ENCODE assay signal across 20 cellular contexts in the genomic region with DNA sequence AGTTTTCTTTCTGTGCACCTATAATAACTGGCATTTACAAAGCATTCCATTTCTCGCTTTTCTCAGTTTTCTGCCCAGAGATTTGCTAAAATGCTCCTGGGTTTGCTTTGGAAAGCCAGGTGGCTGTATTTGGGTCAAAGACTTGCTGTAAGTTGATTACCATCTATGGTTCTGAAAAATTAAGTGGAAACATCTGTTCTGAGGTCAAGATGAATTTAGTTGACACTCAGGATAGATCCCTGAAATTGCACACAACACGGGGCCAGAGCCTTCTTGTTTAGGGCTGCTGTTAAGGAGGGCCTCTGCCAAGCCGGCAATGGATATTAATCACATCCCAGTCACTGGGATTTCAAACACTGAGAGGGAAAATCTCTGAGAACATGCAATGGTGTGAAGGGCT.
DNase-seq lines count a peak whose midpoint lies in the region; ATAC-seq, FAIRE-seq and TF ChIP-seq lines count a peak whose summit lies in the region.
"Had no signal": no experiment of that assay in that cellular context is flagged by ENCODE, and none has a peak within 500 bp of the region (broad histone marks: within the 10 kb centered on the region; RNA-seq: fewer than 3 reads in every experiment).

No MANE protein-coding gene starts in this region.

- no peak overlapping the region for H3K4me3 ChIP-seq in GM23338
- H3K4me3 ChIP-seq in adipocyte (ENCODE audit: low read length): no peak overlapping the region
- H3K4me3 ChIP-seq in breast epithelium: no peak overlapping the region
- H3K4me3 ChIP-seq: GM23248 had no signal

- no peak for TF ChIP-seq CTCF in GM23338 (conservative IDR thresholded peaks at IDR 0.05; ENCODE audit: low read depth in 2 of 2)
- no peak for TF ChIP-seq CTCF in breast epithelium (IDR thresholded peaks at IDR 0.05)

- H3K27me3 ChIP-seq in GM23338 (ENCODE audit: insufficient read depth) (no peaks in the 10 kb centered on the region), adipocyte (replicated peaks; ENCODE audit: control insufficient read depth, insufficient read depth, low read length) (no peaks in the 10 kb centered on the region), breast epithelium (no peaks in the 10 kb centered on the region)

- no peak overlapping the region for H3K9ac ChIP-seq in adipocyte (ENCODE audit: low read length)
- H3K9ac ChIP-seq: GM23248 had no signal

- peaks cover 24% of the 10 kb centered on the region for H3K4me1 Mint-ChIP-seq in GM23338
- H3K4me1 Mint-ChIP-seq: CD14-positive monocyte had no signal

- ATAC-seq in GM23338: no peak
- ATAC-seq in HG02798 (IDR thresholded peaks at IDR 0.05; ENCODE audit: poor library complexity, unreplicated experiment): no peak
- no peak for ATAC-seq in GM19452 (IDR thresholded peaks at IDR 0.05; ENCODE audit: unreplicated experiment)
- ATAC-seq: Panc1 had no signal

- H3K36me3 Mint-ChIP-seq in GM23338 (ENCODE audit: low read depth): no peaks in the 10 kb centered on the region
- H3K36me3 Mint-ChIP-seq: CD14-positive monocyte had no signal

- H3K4me2 ChIP-seq in GM23338: no peak overlapping the region

- H3K79me2 ChIP-seq in GM23338 (replicated peaks; ENCODE audit: insufficient read depth): no peaks in the 10 kb centered on the region

- DNase-seq in GM23338 (ENCODE audit: low spot score): no peak
- DNase-seq in adipocyte (ENCODE audit: low read depth): peak; percentile 51
- DNase-seq in fibroblast of peridontal ligament (ENCODE audit: extremely low read depth): peak; percentile 9
- no peak for DNase-seq in urothelium cell line (ENCODE audit: low spot score)
- no peak for DNase-seq in breast epithelium (ENCODE audit: low spot score in 2 of 2)
- DNase-seq: DND-41, GM23248, HCEC 1CT, MM.1S, NCI-H1092 treated with DMSO at 0.1 percent for 48 hours, NCI-H146, NCI-H2029 treated with DMSO at 0.1 percent for 48 hours, NCI-H2171 treated with DMSO at 0.1 percent for 48 hours, NCI-H446, NCI-H526 treated with DMSO at 0.1 percent for 48 hours had no signal

- peaks cover 17% of the 10 kb centered on the region for H3K4me1 ChIP-seq in GM23338 (ENCODE audit: insufficient read depth)
- peaks cover 24% of the 10 kb centered on the region for H3K4me1 ChIP-seq in adipocyte (ENCODE audit: control insufficient read depth, insufficient read depth, low read length)
- H3K4me1 ChIP-seq in breast epithelium: no peaks in the 10 kb centered on the region

- H3K9me3 ChIP-seq in adipocyte (ENCODE audit: control insufficient read depth, low read length) (no peaks in the 10 kb centered on the region), breast epithelium (no peaks in the 10 kb centered on the region)

- H3K27me3 Mint-ChIP-seq in GM23338 (ENCODE audit: insufficient read depth, low read depth, poor library complexity): no peaks in the 10 kb centered on the region

- no peaks in the 10 kb centered on the region for H3K9me3 Mint-ChIP-seq in GM23338

- FAIRE-seq in urothelium cell line (lab: Jason Lieb, UNC): peak; percentile 27
- FAIRE-seq: G401.6 had no signal

- H3K9me2 ChIP-seq in GM23338 (ENCODE audit: insufficient read depth): no peaks in the 10 kb centered on the region

- H3K4me3 Mint-ChIP-seq in GM23338: no peak overlapping the region
- H3K4me3 Mint-ChIP-seq: CD14-positive monocyte had no signal

- 0 out of 2 replicates have a peak overlapping the region, but pooled peaks have one; percentile 30 for H2AFZ ChIP-seq in GM23338
- H2AFZ ChIP-seq: GM23248 had no signal

- H3F3A ChIP-seq in GM23338 (replicated peaks; ENCODE audit: low read depth): no peaks in the 10 kb centered on the region

- no peak overlapping the region for H3K27ac Mint-ChIP-seq in GM23338
- H3K27ac Mint-ChIP-seq: CD14-positive monocyte had no signal

- no peaks in the 10 kb centered on the region for H4K20me1 ChIP-seq in GM23338 (replicated peaks; ENCODE audit: insufficient read depth)

- no peak for TF ChIP-seq POLR2A in breast epithelium (IDR thresholded peaks at IDR 0.05)

- intact Hi-C loops in breast epithelium (cut with DNase I; ENCODE audit: low total_unique reads): no loop called here

- H3K36me3 ChIP-seq in GM23338 (ENCODE audit: insufficient read depth) (no peaks in the 10 kb centered on the region), adipocyte (ENCODE audit: control insufficient read depth, insufficient read depth, low read length, severe bottlenecking) (no peaks in the 10 kb centered on the region), breast epithelium (no peaks in the 10 kb centered on the region)

- no peak overlapping the region for H3K27ac ChIP-seq in GM23338 (ENCODE audit: low read depth)
- no peak overlapping the region for H3K27ac ChIP-seq in breast epithelium
- H3K27ac ChIP-seq: GM23248 had no signal

TF ChIP-seq in GM23338, 12 proteins besides CTCF, POLR2A, EP300 and RAD21:
- no peak for TF ChIP-seq EZH2 (IDR thresholded peaks at IDR 0.05; ENCODE audit: low read depth, unreplicated experiment)
- no peak for TF ChIP-seq ZNF331 (CRISPR knock-in tag; IDR thresholded peaks at IDR 0.05; ENCODE audit: low read depth)
- TF ChIP-seq, protein P1, sequence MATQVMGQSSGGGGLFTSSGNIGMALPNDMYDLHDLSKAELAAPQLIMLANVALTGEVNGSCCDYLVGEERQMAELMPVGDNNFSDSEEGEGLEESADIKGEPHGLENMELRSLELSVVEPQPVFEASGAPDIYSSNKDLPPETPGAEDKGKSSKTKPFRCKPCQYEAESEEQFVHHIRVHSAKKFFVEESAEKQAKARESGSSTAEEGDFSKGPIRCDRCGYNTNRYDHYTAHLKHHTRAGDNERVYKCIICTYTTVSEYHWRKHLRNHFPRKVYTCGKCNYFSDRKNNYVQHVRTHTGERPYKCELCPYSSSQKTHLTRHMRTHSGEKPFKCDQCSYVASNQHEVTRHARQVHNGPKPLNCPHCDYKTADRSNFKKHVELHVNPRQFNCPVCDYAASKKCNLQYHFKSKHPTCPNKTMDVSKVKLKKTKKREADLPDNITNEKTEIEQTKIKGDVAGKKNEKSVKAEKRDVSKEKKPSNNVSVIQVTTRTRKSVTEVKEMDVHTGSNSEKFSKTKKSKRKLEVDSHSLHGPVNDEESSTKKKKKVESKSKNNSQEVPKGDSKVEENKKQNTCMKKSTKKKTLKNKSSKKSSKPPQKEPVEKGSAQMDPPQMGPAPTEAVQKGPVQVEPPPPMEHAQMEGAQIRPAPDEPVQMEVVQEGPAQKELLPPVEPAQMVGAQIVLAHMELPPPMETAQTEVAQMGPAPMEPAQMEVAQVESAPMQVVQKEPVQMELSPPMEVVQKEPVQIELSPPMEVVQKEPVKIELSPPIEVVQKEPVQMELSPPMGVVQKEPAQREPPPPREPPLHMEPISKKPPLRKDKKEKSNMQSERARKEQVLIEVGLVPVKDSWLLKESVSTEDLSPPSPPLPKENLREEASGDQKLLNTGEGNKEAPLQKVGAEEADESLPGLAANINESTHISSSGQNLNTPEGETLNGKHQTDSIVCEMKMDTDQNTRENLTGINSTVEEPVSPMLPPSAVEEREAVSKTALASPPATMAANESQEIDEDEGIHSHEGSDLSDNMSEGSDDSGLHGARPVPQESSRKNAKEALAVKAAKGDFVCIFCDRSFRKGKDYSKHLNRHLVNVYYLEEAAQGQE (IDR thresholded peaks at IDR 0.05; ENCODE audit: unreplicated experiment): no peak

Comparison
In these comparisons a context has a peak if more than half of its experiments do, and no peak if none do; other contexts are left out.
1. DNase-seq: peak in adipocyte (single experiment) and fibroblast of peridontal ligament (single experiment); none in GM23338 (single experiment), urothelium cell line (single experiment) and breast epithelium (0 of 2).